In the genomic region with DNA sequence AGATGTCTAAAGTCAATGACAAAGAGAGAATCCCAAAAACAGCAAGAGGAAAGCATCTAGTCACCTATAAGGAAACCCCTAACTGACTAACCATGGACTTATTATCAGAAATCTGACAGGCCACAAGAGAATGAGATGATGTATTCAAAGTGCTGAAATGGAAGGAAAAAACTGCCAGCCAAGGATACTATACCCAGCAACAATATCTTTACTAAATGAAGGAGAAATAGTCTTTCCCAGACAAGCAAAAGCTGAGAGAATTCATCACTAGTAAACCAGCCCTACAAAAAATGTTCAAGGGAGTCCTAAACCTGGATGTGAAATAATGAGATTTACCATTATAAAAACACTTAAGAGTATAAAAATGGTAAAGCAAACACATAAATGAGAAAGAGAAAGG, we compare ENCODE assay signal across 6 cellular contexts.
"Had no signal": no experiment of that assay in that cellular context is flagged by ENCODE, and none has a peak within 500 bp of the region (broad histone marks: within the 10 kb centered on the region; RNA-seq: fewer than 3 reads in every experiment).

No MANE protein-coding gene starts in this region.

- H3K4me2 ChIP-seq: GM23338 had no signal

- ATAC-seq: GM23338, K562 had no signal

- DNase-seq: H9, HCEC 1CT, HFFc6, IMR-90 had no signal

- H3K4me3 ChIP-seq: GM23338, K562 had no signal

- H2AFZ ChIP-seq: GM23338 had no signal
